Comparison of ENCODE assay signal across 18 cellular contexts in the genomic region with DNA sequence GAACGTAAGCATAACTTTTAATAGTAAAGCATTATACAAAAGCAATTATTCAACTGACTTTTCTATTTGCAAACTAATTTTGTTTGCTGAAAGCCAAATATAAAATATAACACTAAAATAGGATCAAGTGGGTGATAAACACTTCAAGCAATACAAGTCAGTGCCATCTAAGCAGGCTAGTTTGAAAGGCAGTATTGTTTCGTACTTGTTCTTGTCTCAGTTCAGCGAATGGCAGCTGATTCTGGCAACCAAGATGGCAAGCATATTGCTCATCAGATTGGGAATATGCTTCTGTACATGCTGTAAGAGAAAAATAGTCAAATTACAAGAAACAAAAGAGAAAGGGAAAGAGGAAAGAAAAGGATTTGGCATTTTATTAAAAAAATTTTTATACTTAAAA. TPM values are rescaled to one million over a fixed set of nuclear protein-coding genes. Genes with fewer than 3 reads are reported as not detected.
DNase-seq lines count a peak whose midpoint lies in the region; ATAC-seq, FAIRE-seq and TF ChIP-seq lines count a peak whose summit lies in the region.
"Had no signal": no experiment of that assay in that cellular context is flagged by ENCODE, and none has a peak within 500 bp of the region (broad histone marks: within the 10 kb centered on the region; RNA-seq: fewer than 3 reads in every experiment).

No MANE protein-coding gene starts in this region.

- no peak overlapping the region for H3K4me3 Mint-ChIP-seq in CD4-positive, alpha-beta T cell
- no peak overlapping the region for H3K4me3 Mint-ChIP-seq in central memory CD8-positive, alpha-beta T cell
- H3K4me3 Mint-ChIP-seq: CD4-positive, alpha-beta memory T cell had no signal

- no peak overlapping the region for H3K27ac ChIP-seq in CD4-positive, alpha-beta T cell (ENCODE audit: low read depth, low read length)
- no peak overlapping the region for H3K27ac ChIP-seq in pancreas
- no peak overlapping the region for H3K27ac ChIP-seq in heart left ventricle
- H3K27ac ChIP-seq: HL-60 had no signal

- intact Hi-C loops in CD4-positive, alpha-beta T cell (cut with DNase I, micrococcal nuclease), result no loop called here
- intact Hi-C loops in pancreas (cut with DNase I) (no loop called here), heart left ventricle (cut with DNase I) (no loop called here)

- peaks cover 78% of the 10 kb centered on the region for H3K36me3 Mint-ChIP-seq in CD4-positive, alpha-beta T cell (ENCODE audit: low read depth)
- peaks cover 42% of the 10 kb centered on the region for H3K36me3 Mint-ChIP-seq in central memory CD8-positive, alpha-beta T cell (ENCODE audit: insufficient read depth)

- no peaks in the 10 kb centered on the region for H3K27me3 Mint-ChIP-seq in CD4-positive, alpha-beta T cell
- H3K27me3 Mint-ChIP-seq in central memory CD8-positive, alpha-beta T cell, result no peaks in the 10 kb centered on the region
- H3K27me3 Mint-ChIP-seq: CD4-positive, alpha-beta memory T cell had no signal

- TF ChIP-seq CTCF in CD4-positive, alpha-beta T cell (IDR thresholded peaks at IDR 0.05), result no peak
- TF ChIP-seq CTCF in pancreas (IDR thresholded peaks at IDR 0.05), result no peak
- TF ChIP-seq CTCF in heart left ventricle (IDR thresholded peaks at IDR 0.05), result no peak

- no peaks in the 10 kb centered on the region for H3K27me3 ChIP-seq in CD4-positive, alpha-beta T cell (ENCODE audit: control insufficient read depth, insufficient read depth, low read length)
- H3K27me3 ChIP-seq in pancreas, result no peaks in the 10 kb centered on the region
- no peaks in the 10 kb centered on the region for H3K27me3 ChIP-seq in heart left ventricle

- no peak for ATAC-seq in CD4-positive, alpha-beta T cell (ENCODE audit: poor library complexity)
- no peak for ATAC-seq in central memory CD8-positive, alpha-beta T cell (replicated peaks; ENCODE audit: extremely low read depth, poor library complexity, severe bottlenecking)
- no peak for ATAC-seq in pancreas
- no peak for ATAC-seq in GM18861 (IDR thresholded peaks at IDR 0.05; ENCODE audit: unreplicated experiment)
- ATAC-seq in heart left ventricle, result no peak
- ATAC-seq: HCT116 had no signal

- peaks cover 46% of the 10 kb centered on the region for H3K4me1 Mint-ChIP-seq in CD4-positive, alpha-beta T cell (ENCODE audit: low read depth)
- peaks cover 33% of the 10 kb centered on the region for H3K4me1 Mint-ChIP-seq in central memory CD8-positive, alpha-beta T cell

- 87 to 89% methylated on average over 3 of the region's 3 CpGs for WGBS in pancreas, 2 donors
- 57 to 68% (median 63%) methylated on average over 3 of the region's 3 CpGs for WGBS in heart left ventricle, 4 donors

- H3K4me3 ChIP-seq in pancreas (no peak overlapping the region), heart left ventricle (no peak overlapping the region)

- peaks cover 4 to 30% (median 21%) of the 10 kb centered on the region in 3 donors for H3K36me3 ChIP-seq in pancreas
- H3K36me3 ChIP-seq in heart left ventricle, result peaks cover 0 to 51% (median 36%) of the 10 kb centered on the region in 9 donors

- H3K4me1 ChIP-seq in pancreas, result peaks cover 10 to 41% (median 12%) of the 10 kb centered on the region in 3 donors
- H3K4me1 ChIP-seq in heart left ventricle, result peaks cover 0 to 57% (median 42%) of the 10 kb centered on the region in 12 donors

- TF ChIP-seq POLR2A in heart left ventricle (IDR thresholded peaks at IDR 0.05), result no peak

- peak; percentile 74 for DNase-seq in Ammon's horn (ENCODE audit: low spot score)
- DNase-seq in CD4-positive, alpha-beta T cell, result no peak
- no peak for DNase-seq in central memory CD8-positive, alpha-beta T cell (ENCODE audit: low spot score in 2 of 2)
- DNase-seq in pons (ENCODE audit: low spot score), result peak; percentile 93
- no peak for DNase-seq in pancreas
- DNase-seq in heart left ventricle, result no peak
- DNase-seq: ACHN; AML-193; CD4-positive, alpha-beta memory T cell; NCI-H1105; NCI-H1694; NCI-H510A treated with DMSO at 0.1 percent for 48 hours; NCI-H82 had no signal

- CTCF ChIA-PET in CD4-positive, alpha-beta T cell (lab: Charles Lee), result no interaction called here

- H3K9me3 Mint-ChIP-seq in CD4-positive, alpha-beta T cell, result no peaks in the 10 kb centered on the region
- H3K9me3 Mint-ChIP-seq in central memory CD8-positive, alpha-beta T cell, result no peaks in the 10 kb centered on the region
- H3K9me3 Mint-ChIP-seq: CD4-positive, alpha-beta memory T cell had no signal

- FAIRE-seq in pancreas (lab: Jason Lieb, UNC), result no peak
- FAIRE-seq: HTR-8/SVneo had no signal

- H3K9me3 ChIP-seq in CD4-positive, alpha-beta T cell (ENCODE audit: control insufficient read depth, low read length), result no peaks in the 10 kb centered on the region
- H3K9me3 ChIP-seq in pancreas (no peaks in the 10 kb centered on the region), heart left ventricle (no peaks in the 10 kb centered on the region)

- H3K27ac Mint-ChIP-seq in CD4-positive, alpha-beta T cell, result peak overlapping the region; percentile 49
- H3K27ac Mint-ChIP-seq in central memory CD8-positive, alpha-beta T cell (ENCODE audit: low read depth), result peak overlapping the region; percentile 47

- POLR2A ChIA-PET in CD4-positive, alpha-beta T cell (lab: Charles Lee), result no interaction called here

RNA-seq across cellular contexts. Expression of gene TMEM59, which starts 7.5 kb away (rescaled TPM):
- total RNA-seq in CD4-positive, alpha-beta T cell, result 100 to 1,000 TPM; 128 TPM
- total RNA-seq in pancreas (100 to 1,000 TPM; 175 to 316 (median 232) TPM), heart left ventricle (100 to 1,000 TPM; 193 to 496 (median 352) TPM)
- polyA plus RNA-seq in pancreas (100 to 1,000 TPM in 1 of 2 donors, 10 to 100 TPM in 1; 59.9 to 287 TPM), heart left ventricle (100 to 1,000 TPM; 124 to 254 TPM)

RNA-seq across cellular contexts. Expression of gene TCEANC2, which starts 7.9 kb away (rescaled TPM):
- 1 to 10 TPM; 2.3 to 2.7 TPM for total RNA-seq in CD4-positive, alpha-beta T cell
- total RNA-seq in pancreas (1 to 10 TPM; 1.3 to 3.8 (median 2.2) TPM), heart left ventricle (1 to 10 TPM; 3.0 to 6.6 (median 4.6) TPM)
- polyA plus RNA-seq in pancreas (1 to 10 TPM; 1.1 to 1.4 TPM), heart left ventricle (1 to 10 TPM; 2.4 to 2.5 TPM)

RNA-seq across cellular contexts. Expression of gene LDLRAD1, which starts 27.5 kb away (rescaled TPM):
- total RNA-seq in CD4-positive, alpha-beta T cell, result not detected
- under 1 TPM in 4 of 6 donors, not detected in 2; 0.08 to 0.29 (median 0.17) TPM for total RNA-seq in pancreas
- under 1 TPM in 1 of 2 donors, not detected in 1; 0.21 TPM for polyA plus RNA-seq in pancreas
- not detected for total RNA-seq in heart left ventricle
- not detected for polyA plus RNA-seq in heart left ventricle
- total RNA-seq: CD4-positive, alpha-beta memory T cell; LHCN-M2 had no signal
- polyA plus RNA-seq: CD4-positive, alpha-beta memory T cell had no signal

Comparison
In these comparisons a context has a peak if more than half of its experiments do, and no peak if none do; other contexts are left out.
1. DNase-seq: peak in Ammon's horn (single experiment) and pons (single experiment); none in CD4-positive, alpha-beta T cell (0 of 10), central memory CD8-positive, alpha-beta T cell (0 of 2), pancreas (0 of 6) and heart left ventricle (0 of 5).